In genomic region chr7:155338632-155339320, GRCh38 we compare ENCODE assay signal across 10 cellular contexts. TPM values are rescaled to one million over a fixed set of nuclear protein-coding genes. Genes with fewer than 3 reads are reported as not detected.
DNase-seq lines count a peak whose midpoint lies in the region; ATAC-seq lines count a peak whose summit lies in the region.
"Had no signal": no experiment of that assay in that cellular context is flagged by ENCODE, and none has a peak within 500 bp of the region (broad histone marks: within the 10 kb centered on the region; RNA-seq: fewer than 3 reads in every experiment).

No MANE protein-coding gene starts in this region.

- peak overlapping the region; percentile 73 for H3K27ac Mint-ChIP-seq in activated naive CD8-positive, alpha-beta T cell treated with anti-CD3 and anti-CD28 coated beads, Interleukin-2, amount 10 ng/mL, durations not matched to agents 7 days and 5 days

- POLR2A ChIA-PET in activated naive CD8-positive, alpha-beta T cell treated with anti-CD3 and anti-CD28 coated beads, Interleukin-2, amount 10 ng/mL, durations not matched to agents 7 days and 5 days (lab: Charles Lee): interaction anchor here (2.2 kb wide), 1 partner anchor 41 kb away, joined by 5 read pairs; the partner anchor contains the start of gene INSIG1

- intact Hi-C loops in left cardiac atrium (cut with DNase I) (no loop called here), Right ventricle myocardium inferior (cut with DNase I) (no loop called here)

- peak overlapping the region; percentile 69 for H3K4me3 Mint-ChIP-seq in activated naive CD8-positive, alpha-beta T cell treated with anti-CD3 and anti-CD28 coated beads, Interleukin-2, amount 10 ng/mL, durations not matched to agents 7 days and 5 days

- peak; percentile 65 for ATAC-seq in GM18907 (IDR thresholded peaks at IDR 0.05; ENCODE audit: unreplicated experiment)
- peak; percentile 87 for ATAC-seq in activated naive CD8-positive, alpha-beta T cell treated with anti-CD3 and anti-CD28 coated beads, Interleukin-2, amount 10 ng/mL, durations not matched to agents 7 days and 5 days (ENCODE audit: low read depth)
- no peak for ATAC-seq in left cardiac atrium
- ATAC-seq in HG02678 (IDR thresholded peaks at IDR 0.05; ENCODE audit: unreplicated experiment): no peak
- no peak for ATAC-seq in Right ventricle myocardium inferior

- peaks cover 6% of the 10 kb centered on the region for H3K4me1 Mint-ChIP-seq in activated naive CD8-positive, alpha-beta T cell treated with anti-CD3 and anti-CD28 coated beads, Interleukin-2, amount 10 ng/mL, durations not matched to agents 7 days and 5 days

- H3K36me3 Mint-ChIP-seq in activated naive CD8-positive, alpha-beta T cell treated with anti-CD3 and anti-CD28 coated beads, Interleukin-2, amount 10 ng/mL, durations not matched to agents 7 days and 5 days: no peaks in the 10 kb centered on the region

- peaks cover 21% of the 10 kb centered on the region for H3K27me3 Mint-ChIP-seq in activated naive CD8-positive, alpha-beta T cell treated with anti-CD3 and anti-CD28 coated beads, Interleukin-2, amount 10 ng/mL, durations not matched to agents 7 days and 5 days

- H3K9me3 Mint-ChIP-seq in activated naive CD8-positive, alpha-beta T cell treated with anti-CD3 and anti-CD28 coated beads, Interleukin-2, amount 10 ng/mL, durations not matched to agents 7 days and 5 days: no peaks in the 10 kb centered on the region

- H3K4me3 ChIP-seq in Jurkat, Clone E6-1 (ENCODE audit: low read length): peak overlapping the region; percentile 37

- peak; percentile 85 for DNase-seq in Jurkat, Clone E6-1 (ENCODE audit: low read depth, low spot score)
- peak; percentile 64 for DNase-seq in activated naive CD8-positive, alpha-beta T cell treated with anti-CD3 and anti-CD28 coated beads, Interleukin-2, amount 10 ng/mL, durations not matched to agents 7 days and 5 days
- DNase-seq in stimulated activated CD8-positive, alpha-beta memory T cell treated with anti-CD3 and anti-CD28 coated beads, Interleukin-4, amount 100 ng/mL, for 48 hours: peak; percentile 58
- DNase-seq in left cardiac atrium: no peak
- no peak for DNase-seq in Right ventricle myocardium inferior (ENCODE audit: missing footprints)
- DNase-seq in germinal center (ENCODE audit: low spot score): no peak
- DNase-seq: IMR-90, NCI-H345 had no signal

RNA-seq across cellular contexts. Expression of gene INSIG1, which starts 41.1 kb away (rescaled TPM):
- 150 TPM for polyA plus RNA-seq in Jurkat, Clone E6-1 (2012; ENCODE audit: insufficient read depth, insufficient read length)
- total RNA-seq in activated naive CD8-positive, alpha-beta T cell treated with anti-CD3 and anti-CD28 coated beads, Interleukin-2, amount 10 ng/mL, durations not matched to agents 7 days and 5 days: 10 to 100 TPM; 73.1 to 75.0 TPM
- total RNA-seq in left cardiac atrium (10 to 100 TPM; 37.3 to 42.3 TPM), Right ventricle myocardium inferior (9.4 TPM)

Comparison
In these comparisons a context has a peak if more than half of its experiments do, and no peak if none do; other contexts are left out.
1. ATAC-seq: peak in GM18907 (single experiment) and activated naive CD8-positive, alpha-beta T cell treated with anti-CD3 and anti-CD28 coated beads, Interleukin-2, amount 10 ng/mL, durations not matched to agents 7 days and 5 days (single experiment); none in left cardiac atrium (0 of 2), HG02678 (single experiment) and Right ventricle myocardium inferior (single experiment).
2. DNase-seq: peak in Jurkat, Clone E6-1 (single experiment), activated naive CD8-positive, alpha-beta T cell treated with anti-CD3 and anti-CD28 coated beads, Interleukin-2, amount 10 ng/mL, durations not matched to agents 7 days and 5 days (single experiment) and stimulated activated CD8-positive, alpha-beta memory T cell treated with anti-CD3 and anti-CD28 coated beads, Interleukin-4, amount 100 ng/mL, for 48 hours (single experiment); none in left cardiac atrium (single experiment), Right ventricle myocardium inferior (single experiment) and germinal center (single experiment).